Comparison of ENCODE assay signal across 11 cellular contexts in the genomic region with DNA sequence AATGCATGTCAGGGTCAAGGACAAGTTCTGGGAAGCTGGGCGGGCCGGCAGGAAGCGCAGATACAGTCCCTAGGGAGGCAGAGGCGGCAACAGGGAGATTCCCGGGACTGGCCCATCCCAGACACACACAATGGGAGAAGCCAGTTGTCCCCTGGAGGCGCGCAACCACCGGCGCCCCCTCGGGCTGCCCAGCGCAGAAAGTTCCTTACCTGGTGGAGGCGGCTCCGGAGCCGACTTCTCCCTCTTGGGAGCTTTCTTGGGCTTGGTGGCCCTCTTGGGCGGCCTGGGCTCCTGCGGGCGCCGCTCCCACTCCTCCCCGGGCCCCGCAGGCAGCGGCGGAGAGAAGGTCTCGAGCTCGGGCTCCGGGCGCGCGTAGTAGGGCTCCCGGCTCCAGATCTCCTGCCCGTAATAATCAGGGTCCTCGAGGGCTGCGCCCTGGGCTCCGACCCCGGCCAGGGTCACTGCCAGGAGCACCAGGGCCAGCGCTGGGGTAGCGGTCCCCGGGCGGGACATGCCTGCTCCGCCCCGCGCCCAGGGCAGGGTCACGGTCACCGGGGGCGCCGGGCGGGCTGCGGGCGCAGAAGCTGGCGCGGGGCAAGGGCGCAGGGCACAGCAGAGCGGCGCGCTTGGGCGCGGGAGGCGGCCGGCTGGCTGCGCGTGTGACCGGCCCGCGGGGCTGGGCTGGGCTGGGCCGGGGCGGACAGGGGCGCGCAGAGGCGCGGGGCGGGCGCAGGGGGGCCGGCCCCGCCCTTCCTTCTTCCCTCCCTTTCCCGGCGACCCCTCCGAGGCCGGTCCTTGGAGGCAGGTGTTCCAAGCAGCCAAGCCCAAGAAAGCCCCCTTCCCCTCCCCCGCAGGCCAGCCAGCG. TPM values are rescaled to one million over a fixed set of nuclear protein-coding genes. Genes with fewer than 3 reads are reported as not detected.
DNase-seq lines count a peak whose midpoint lies in the region; ATAC-seq and TF ChIP-seq lines count a peak whose summit lies in the region.
"Had no signal": no experiment of that assay in that cellular context is flagged by ENCODE, and none has a peak within 500 bp of the region (broad histone marks: within the 10 kb centered on the region; RNA-seq: fewer than 3 reads in every experiment).

CPXM2 (minus strand) TSS at position 661 of the 865 bp plus-strand sequence; CDS start at position 513, 148 bp downstream.

- POLR2A ChIA-PET in activated CD4-positive, alpha-beta T cell treated with anti-CD3 and anti-CD28 coated beads for 36 hours (lab: Charles Lee), result no interaction called here

- no peak for ATAC-seq in activated CD4-positive, alpha-beta T cell treated with anti-CD3 and anti-CD28 coated beads for 36 hours
- no peak for ATAC-seq in GM21423 (IDR thresholded peaks at IDR 0.05; ENCODE audit: unreplicated experiment)
- ATAC-seq: activated naive CD4-positive, alpha-beta T cell treated with anti-CD3 and anti-CD28 coated beads, Interleukin-2, amount 50 U/mL, for 72 hours had no signal

- intact Hi-C loops in activated CD4-positive, alpha-beta T cell treated with anti-CD3 and anti-CD28 coated beads for 36 hours (cut with DNase I, micrococcal nuclease), result no loop called here

- TF ChIP-seq CTCF in AG10803 (conservative IDR thresholded peaks at IDR 0.05; ENCODE audit: low read length) (no peak), chondrocyte (IDR thresholded peaks at IDR 0.05) (no peak), retinal pigment epithelial cell (conservative IDR thresholded peaks at IDR 0.05; ENCODE audit: low read depth, low read length) (no peak)

- DNase-seq in AG10803 (ENCODE audit: low read depth) (peak; percentile 35), chondrocyte (ENCODE audit: low spot score) (peak; percentile 75), iPS-NIHi7 (ENCODE audit: extremely low spot score) (peak; percentile 64), retinal pigment epithelial cell (ENCODE audit: low read depth) (no peak), activated T-cell treated with anti-CD3 and anti-CD28 coated beads for 4 hours (no peak), middle frontal gyrus (ENCODE audit: extremely low spot score, low spot score) (no peak)
- DNase-seq in activated CD4-positive, alpha-beta T cell treated with anti-CD3 and anti-CD28 coated beads for 36 hours, result no peak
- DNase-seq: NCI-H2171 treated with DMSO at 0.1 percent for 48 hours had no signal

- no peak within 1 kb of the TSS for H3K4me3 Mint-ChIP-seq in chondrocyte (ENCODE audit: unreplicated experiment)
- H3K4me3 Mint-ChIP-seq in activated CD4-positive, alpha-beta T cell treated with anti-CD3 and anti-CD28 coated beads for 36 hours, result no peak within 1 kb of the TSS
- H3K4me3 Mint-ChIP-seq: memory B cell had no signal

- H3K4me1 Mint-ChIP-seq in chondrocyte (ENCODE audit: low read depth), result no peaks in the 10 kb centered on the region
- H3K4me1 Mint-ChIP-seq in activated CD4-positive, alpha-beta T cell treated with anti-CD3 and anti-CD28 coated beads for 36 hours, result no peaks in the 10 kb centered on the region
- H3K4me1 Mint-ChIP-seq: memory B cell had no signal

- CTCF ChIA-PET in activated CD4-positive, alpha-beta T cell treated with anti-CD3 and anti-CD28 coated beads for 36 hours (lab: Charles Lee), result interaction anchor here (0.6 kb wide), 1 partner anchor 78 kb away, joined by 3 read pairs; no protein-coding TSS in a partner anchor

- H3K4me3 ChIP-seq in AG10803 (ENCODE audit: low read length) (peak within 1 kb of the TSS; percentile 62), retinal pigment epithelial cell (ENCODE audit: low read length) (peak within 1 kb of the TSS; percentile 15)

- no peaks in the 10 kb centered on the region for H3K9me3 Mint-ChIP-seq in chondrocyte (ENCODE audit: low read depth)
- no peaks in the 10 kb centered on the region for H3K9me3 Mint-ChIP-seq in activated CD4-positive, alpha-beta T cell treated with anti-CD3 and anti-CD28 coated beads for 36 hours (ENCODE audit: low read depth)
- H3K9me3 Mint-ChIP-seq: activated naive CD4-positive, alpha-beta T cell treated with anti-CD3 and anti-CD28 coated beads, Interleukin-2, amount 50 U/mL, for 72 hours; memory B cell had no signal

- peaks cover 54% of the 10 kb centered on the region for H3K27me3 Mint-ChIP-seq in chondrocyte (ENCODE audit: low read depth)
- peaks cover 25% of the 10 kb centered on the region for H3K27me3 Mint-ChIP-seq in activated CD4-positive, alpha-beta T cell treated with anti-CD3 and anti-CD28 coated beads for 36 hours

- no peaks in the 10 kb centered on the region for H3K36me3 Mint-ChIP-seq in chondrocyte (ENCODE audit: low read depth)
- no peaks in the 10 kb centered on the region for H3K36me3 Mint-ChIP-seq in activated CD4-positive, alpha-beta T cell treated with anti-CD3 and anti-CD28 coated beads for 36 hours (ENCODE audit: low read depth)
- H3K36me3 Mint-ChIP-seq: activated naive CD4-positive, alpha-beta T cell treated with anti-CD3 and anti-CD28 coated beads, Interleukin-2, amount 50 U/mL, for 72 hours; memory B cell had no signal

- no peak within 1 kb of the TSS for H3K27ac Mint-ChIP-seq in chondrocyte (ENCODE audit: unreplicated experiment)
- H3K27ac Mint-ChIP-seq in activated CD4-positive, alpha-beta T cell treated with anti-CD3 and anti-CD28 coated beads for 36 hours, result no peak within 1 kb of the TSS
- H3K27ac Mint-ChIP-seq: activated naive CD4-positive, alpha-beta T cell treated with anti-CD3 and anti-CD28 coated beads, Interleukin-2, amount 50 U/mL, for 72 hours; memory B cell had no signal

RNA-seq across cellular contexts. Expression of gene CPXM2, which starts in this region (rescaled TPM):
- not detected in 3 replicates for total RNA-seq in chondrocyte
- not detected for total RNA-seq in activated CD4-positive, alpha-beta T cell treated with anti-CD3 and anti-CD28 coated beads for 36 hours
- total RNA-seq: activated naive CD4-positive, alpha-beta T cell treated with anti-CD3 and anti-CD28 coated beads, Interleukin-2, amount 50 U/mL, for 72 hours had no signal

Comparison
In these comparisons a context has a peak if more than half of its experiments do, and no peak if none do; other contexts are left out.
1. Peak in DNase-seq in chondrocyte; RNA of the gene not detected or under 1 TPM.
2. DNase-seq: peak in AG10803 (single experiment) and iPS-NIHi7 (single experiment); none in retinal pigment epithelial cell (single experiment), activated CD4-positive, alpha-beta T cell treated with anti-CD3 and anti-CD28 coated beads for 36 hours (single experiment), activated T-cell treated with anti-CD3 and anti-CD28 coated beads for 4 hours (single experiment) and middle frontal gyrus (single experiment).